30 cellular contexts compared by ENCODE assay signal in the genomic region with DNA sequence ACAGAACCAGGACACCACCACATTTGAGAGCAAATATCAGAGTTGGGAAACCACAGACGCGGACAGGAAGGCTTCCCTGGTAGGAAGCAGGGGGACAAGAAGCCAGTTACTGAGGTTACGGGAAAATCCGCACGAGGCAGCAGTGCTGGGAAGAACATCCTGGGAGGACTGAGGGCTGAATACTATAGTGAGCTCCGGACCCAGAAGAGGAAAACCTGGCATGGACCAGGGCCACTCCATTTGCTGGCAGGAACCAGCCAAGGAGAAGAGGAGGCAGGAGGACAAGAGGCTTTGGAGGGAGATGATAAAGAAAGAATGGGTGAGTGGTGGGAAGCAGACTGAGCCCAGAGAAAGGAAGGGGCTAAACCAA. TPM values are rescaled to one million over a fixed set of nuclear protein-coding genes. Genes with fewer than 3 reads are reported as not detected.
DNase-seq lines count a peak whose midpoint lies in the region; ATAC-seq, FAIRE-seq and TF ChIP-seq lines count a peak whose summit lies in the region.
"Had no signal": no experiment of that assay in that cellular context is flagged by ENCODE, and none has a peak within 500 bp of the region (broad histone marks: within the 10 kb centered on the region; RNA-seq: fewer than 3 reads in every experiment).

No MANE protein-coding gene starts in this region.

- no peak overlapping the region for H2BK120ac ChIP-seq in H1 (replicated peaks; ENCODE audit: low read depth, low read length)

- H3K9me3 ChIP-seq in heart left ventricle (no peaks in the 10 kb centered on the region), H1 (ENCODE audit: insufficient read depth in 2 of 2, low read depth in 1 of 2, low read length in 1 of 2) (no peaks in the 10 kb centered on the region)
- H3K9me3 ChIP-seq: gastroesophageal sphincter, lower lobe of right lung, mucosa of descending colon, right lobe of liver, uterus had no signal

- peak overlapping the region; percentile 73 for H3K27ac Mint-ChIP-seq in nephron progenitor cell
- H3K27ac Mint-ChIP-seq: activated naive CD8-positive, alpha-beta T cell; CD4-positive, alpha-beta T cell; IgD-negative memory B cell; progenitor cell of endocrine pancreas had no signal

- no peak overlapping the region for H3K23ac ChIP-seq in H1 (ENCODE audit: insufficient read length)

- H4K5ac ChIP-seq in H1 (ENCODE audit: insufficient read length, low read depth, low read length), result no peak overlapping the region

- no peak overlapping the region; the same call in 1 of the 2 replicates for H3K18ac ChIP-seq in H1 (ENCODE audit: extremely low read depth, low read length)

- no peak overlapping the region for H2BK12ac ChIP-seq in H1 (ENCODE audit: low read depth, low read length)

- intact Hi-C loops in cardiac septum (cut with DNase I) (no loop called here), heart left ventricle (cut with DNase I) (loop anchor here in 1 of 10 donors (10.0 kb wide), 1 partner anchor 85 kb away; a partner anchor contains a TSS)

- H3K9me3 Mint-ChIP-seq in nephron progenitor cell, result no peaks in the 10 kb centered on the region
- H3K9me3 Mint-ChIP-seq: CD4-positive, alpha-beta T cell; IgD-negative memory B cell had no signal

- H3K27me3 Mint-ChIP-seq in nephron progenitor cell (ENCODE audit: low read depth, poor library complexity), result peaks cover 15% of the 10 kb centered on the region
- H3K27me3 Mint-ChIP-seq: activated naive CD8-positive, alpha-beta T cell; CD4-positive, alpha-beta T cell; IgD-negative memory B cell; progenitor cell of endocrine pancreas had no signal

- no peak overlapping the region for H2AK5ac ChIP-seq in H1 (ENCODE audit: low read depth, low read length)

- H3K36me3 ChIP-seq in heart left ventricle (peaks cover 0 to 31% (median 16%) of the 10 kb centered on the region in 9 donors), H1 (ENCODE audit: control insufficient read depth in 2 of 4, insufficient read depth in 4 of 4, low read length in 3 of 4) (0 out of 8 replicates have a peak, but pooled peaks cover 0 to 4% (median under 1%) of the 10 kb centered on the region in 4 experiments)
- H3K36me3 ChIP-seq: cardiac muscle cell, right lobe of liver, uterus had no signal

- no peaks in the 10 kb centered on the region for H3K23me2 ChIP-seq in H1 (ENCODE audit: low read depth, low read length)

- no peak overlapping the region for H3K14ac ChIP-seq in H1 (ENCODE audit: insufficient read length)

- H3K36me3 Mint-ChIP-seq in nephron progenitor cell (ENCODE audit: low read depth), result peaks cover 35% of the 10 kb centered on the region
- H3K36me3 Mint-ChIP-seq: activated naive CD8-positive, alpha-beta T cell had no signal

- CTCF ChIA-PET in H1 (lab: Charles Lee; ENCODE audit: partially characterized antibody), result interaction anchor here (1.0 to 2.1 kb wide), 2 partner anchors 20 to 29 kb away, joined by 3 to 5 read pairs; no protein-coding TSS in a partner anchor

- no peak overlapping the region for H3K27ac ChIP-seq in heart left ventricle
- no peak overlapping the region for H3K27ac ChIP-seq in H1 (ENCODE audit: low read depth, low read length)
- H3K27ac ChIP-seq: cardiac muscle cell, lower lobe of right lung, right lobe of liver, uterus, WERI-Rb-1 had no signal

- DNase-seq in cardiac septum (ENCODE audit: low spot score), result peak; percentile 65
- no peak for DNase-seq in heart left ventricle
- DNase-seq in H1 (ENCODE audit: low read depth in 1 of 2, low spot score in 2 of 2), result no peak
- DNase-seq in nephron progenitor cell, result no peak
- no peak for DNase-seq in HT-29 (ENCODE audit: low spot score)
- DNase-seq in foreskin melanocyte, result no peak
- no peak for DNase-seq in D721Med (ENCODE audit: insufficient read length, low spot score)
- DNase-seq: anterior cingulate cortex; CD4-positive, alpha-beta T cell; lower lobe of right lung; mucosa of descending colon; NCI-H1092 treated with DMSO at 0.1 percent for 48 hours; NCI-H187; NCI-H2171 treated with DMSO at 0.1 percent for 48 hours; NCI-H524; right lobe of liver; SHP77 treated with DMSO at 0.1 percent for 48 hours; stimulated activated CD4-positive, alpha-beta T cell treated with anti-CD3 and anti-CD28 coated beads, Interleukin-4, amount 100 ng/mL, for 24 hours; stimulated activated naive CD4-positive, alpha-beta T cell; T1000; uterus; WERI-Rb-1 had no signal

- no peak overlapping the region for H4K8ac ChIP-seq in H1 (ENCODE audit: extremely low read depth, insufficient read depth, low read length)

- TF ChIP-seq RAD21 in H1 (IDR thresholded peaks at IDR 0.05 in 1 of 2, conservative IDR thresholded peaks at IDR 0.05 in 1 of 2; ENCODE audit: low read depth in 2 of 2, low read length in 2 of 2), result no peak

- FAIRE-seq in H1 (lab: Jason Lieb, UNC) (peak; percentile 60), D721Med (lab: Jason Lieb, UNC) (no peak)
- FAIRE-seq: A204.1, kidney had no signal

- H2BK20ac ChIP-seq in H1 (ENCODE audit: low read length), result no peak overlapping the region

- H3K27me3 ChIP-seq in heart left ventricle (no peaks in the 10 kb centered on the region), H1 (replicated peaks in 1 of 4; ENCODE audit: control insufficient read depth in 3 of 4, extremely low read depth in 1 of 4, insufficient read depth in 3 of 4, low read length in 3 of 4) (no peaks in the 10 kb centered on the region)
- H3K27me3 ChIP-seq: cardiac muscle cell, gastroesophageal sphincter, right lobe of liver, uterus had no signal

- no peak overlapping the region for H3K4ac ChIP-seq in H1 (replicated peaks; ENCODE audit: insufficient read length, low read depth, low read length)

- H3K79me1 ChIP-seq in H1 (ENCODE audit: low read depth, low read length), result no peaks in the 10 kb centered on the region

- POLR2A ChIA-PET in H1 (lab: Charles Lee; ENCODE audit: partially characterized antibody), result no interaction called here

- TF ChIP-seq CTCF in heart left ventricle (IDR thresholded peaks at IDR 0.05), result no peak
- no peak for TF ChIP-seq CTCF in H1 (IDR thresholded peaks at IDR 0.05; ENCODE audit: control extremely low read depth in 1 of 3, insufficient read depth in 1 of 3, low read depth in 1 of 3, low read length in 3 of 3)
- no peak for TF ChIP-seq CTCF in nephron progenitor cell (IDR thresholded peaks at IDR 0.05)
- TF ChIP-seq CTCF in D721Med (IDR thresholded peaks at IDR 0.05; ENCODE audit: insufficient read depth, missing control alignments), result no peak

- H2BK5ac ChIP-seq in H1 (ENCODE audit: low read depth, low read length), result no peak overlapping the region

- H3K4me3 Mint-ChIP-seq in nephron progenitor cell, result no peak overlapping the region
- H3K4me3 Mint-ChIP-seq: activated naive CD8-positive, alpha-beta T cell; CD4-positive, alpha-beta T cell; IgD-negative memory B cell had no signal

- H4K20me1 ChIP-seq in H1 (replicated peaks in 1 of 2; ENCODE audit: control insufficient read depth in 1 of 2, insufficient read depth in 2 of 2, low read length in 2 of 2), result no peaks in the 10 kb centered on the region

- H3K4me1 Mint-ChIP-seq in nephron progenitor cell, result peaks cover 18% of the 10 kb centered on the region

- H2BK15ac ChIP-seq in H1 (ENCODE audit: low read length), result no peak overlapping the region

- H2AFZ ChIP-seq in H1 (ENCODE audit: low read length), result no peak overlapping the region

- H3K79me2 ChIP-seq in H1 (ENCODE audit: control insufficient read depth in 1 of 2, insufficient read depth in 2 of 2, low read length in 2 of 2), result no peaks in the 10 kb centered on the region

- H3K4me3 ChIP-seq in heart left ventricle, result no peak overlapping the region
- H3K4me3 ChIP-seq in H1 (ENCODE audit: extremely low read depth in 1 of 4, insufficient read depth in 2 of 4, low read depth in 3 of 4, low read length in 4 of 4), result no peak overlapping the region
- H3K4me3 ChIP-seq: cardiac muscle cell, gastroesophageal sphincter, lower lobe of right lung, mucosa of descending colon, right lobe of liver, uterus had no signal

- no peak overlapping the region for H3K4me2 ChIP-seq in H1 (ENCODE audit: insufficient read depth in 1 of 2, low read depth in 2 of 2, low read length in 2 of 2)

- ATAC-seq in heart left ventricle (no peak), GM19035 (IDR thresholded peaks at IDR 0.05; ENCODE audit: unreplicated experiment) (no peak)
- ATAC-seq: gastroesophageal sphincter, lower lobe of right lung, mucosa of descending colon had no signal

- H3K56ac ChIP-seq in H1 (replicated peaks; ENCODE audit: insufficient read length, low read depth, low read length), result no peak overlapping the region

- no peak overlapping the region for H4K91ac ChIP-seq in H1 (replicated peaks; ENCODE audit: insufficient read length, low read length)

- H3K4me1 ChIP-seq in heart left ventricle (peaks cover 0 to 24% (median 5%) of the 10 kb centered on the region in 12 donors), H1 (replicated peaks in 1 of 4; ENCODE audit: control insufficient read depth in 3 of 4, insufficient read depth in 4 of 4, low read length in 3 of 4) (peaks cover 0 to 2% (median 0%) of the 10 kb centered on the region in 4 experiments; a peak in 1 of 7 replicates)
- H3K4me1 ChIP-seq: right lobe of liver, uterus had no signal

- no peak overlapping the region for H3K9ac ChIP-seq in H1 (replicated peaks in 1 of 4; ENCODE audit: extremely low read depth in 1 of 4, low read depth in 3 of 4, low read length in 3 of 4)

- 69 to 72% (median 72%) methylated on average over 6 of the region's 6 CpGs for WGBS in heart left ventricle, 4 donors
- WGBS in H1 (ENCODE audit: extremely low coverage in 1 of 2, insufficient coverage in 1 of 2, insufficient read length in 1 of 2, insufficient replicate concordance in 2 of 2, low coverage in 1 of 2, low lambda C conversion rate in 2 of 2, missing lambda C conversion rate in 1 of 2), 2 experiments, result 50% methylated on average over 6 of the region's 6 CpGs; no CpG with 5 or more reads in 1 of the 2 experiments

- TF ChIP-seq POLR2A in heart left ventricle (IDR thresholded peaks at IDR 0.05) (no peak), H1 (IDR thresholded peaks at IDR 0.05; ENCODE audit: control extremely low read depth in 1 of 2, low read depth in 2 of 2, low read length in 2 of 2) (no peak)

- TF ChIP-seq EP300 in H1 (IDR thresholded peaks at IDR 0.05; ENCODE audit: borderline replicate concordance in 1 of 2, low read depth in 2 of 2, low read length in 2 of 2), result no peak

RNA-seq across cellular contexts. Expression of gene DSN1, which starts 6.1 kb away (rescaled TPM):
- total RNA-seq in cardiac septum (3.8 TPM), heart left ventricle (1 to 10 TPM; 3.7 to 6.2 (median 4.9) TPM)
- polyA plus RNA-seq in heart left ventricle (1 to 10 TPM; 3.2 to 7.0 TPM), H1 (2011; rRNA removed) (8.5 and 12.0 TPM in 2 replicates)
- 24.8 and 26.2 TPM in 2 replicates for total RNA-seq in H1 (2021; fragmentation: NEBNext Ultra II Directional; extraction: Animal tissue kit (Norgen Biotek cat#: 25700))
- 17.9 TPM for polyA plus RNA-seq in H1 (2011; cell fraction: cytosol; rRNA removed)
- 6.3 TPM for polyA plus RNA-seq in H1 (2011; cell fraction: nucleus; rRNA removed)
- polyA plus RNA-seq in H1 (2012, experiment 1 of 2), result 19.0 to 25.1 TPM (median 20.4 TPM) in 4 replicates
- 3.8 TPM for polyA plus RNA-seq in H1 (2012, experiment 2 of 2)
- 20.9 TPM for polyA plus RNA-seq in H1 (2013, experiment 1 of 2)
- polyA plus RNA-seq in H1 (2013, experiment 2 of 2), result 20.6 TPM
- polyA minus RNA-seq in H1 (2011; rRNA and poly(A)+ RNA removed), result 13.6 and 14.7 TPM in 2 replicates
- polyA minus RNA-seq in H1 (2011; cell fraction: cytosol; rRNA and poly(A)+ RNA removed), result 10.3 TPM
- polyA minus RNA-seq in H1 (2011; cell fraction: nucleus; rRNA and poly(A)+ RNA removed), result 11.6 TPM
- total RNA-seq in HT-29 (2014; rRNA removed; shearing (Covaris generic)), result 23.6 and 28.3 TPM in 2 replicates

RNA-seq across cellular contexts. Expression of gene NDRG3, which starts 33.8 kb away (rescaled TPM):
- total RNA-seq in cardiac septum (32.1 TPM), heart left ventricle (10 to 100 TPM; 17.3 to 34.8 (median 31.1) TPM)
- polyA plus RNA-seq in heart left ventricle (10 to 100 TPM; 21.1 to 22.2 TPM), H1 (2011; rRNA removed) (19.8 and 25.7 TPM in 2 replicates)
- total RNA-seq in H1 (2021; fragmentation: NEBNext Ultra II Directional; extraction: Animal tissue kit (Norgen Biotek cat#: 25700)), result 32.3 and 32.5 TPM in 2 replicates
- polyA plus RNA-seq in H1 (2011; cell fraction: cytosol; rRNA removed), result 21.6 TPM
- 17.9 TPM for polyA plus RNA-seq in H1 (2011; cell fraction: nucleus; rRNA removed)
- 23.5 to 31.3 TPM (median 28.1 TPM) in 4 replicates for polyA plus RNA-seq in H1 (2012, experiment 1 of 2)
- polyA plus RNA-seq in H1 (2012, experiment 2 of 2), result 20.1 TPM
- polyA plus RNA-seq in H1 (2013, experiment 1 of 2), result 15.8 TPM
- 15.9 TPM for polyA plus RNA-seq in H1 (2013, experiment 2 of 2)
- polyA minus RNA-seq in H1 (2011; rRNA and poly(A)+ RNA removed), result 33.9 and 45.1 TPM in 2 replicates
- polyA minus RNA-seq in H1 (2011; cell fraction: cytosol; rRNA and poly(A)+ RNA removed), result 18.4 TPM
- 16.9 TPM for polyA minus RNA-seq in H1 (2011; cell fraction: nucleus; rRNA and poly(A)+ RNA removed)
- 22.8 and 22.9 TPM in 2 replicates for total RNA-seq in HT-29 (2014; rRNA removed; shearing (Covaris generic))
